In genomic region chr17:42562845-42563509, GRCh38 we compare ENCODE assay signal across 8 cellular contexts. TPM values are rescaled to one million over a fixed set of nuclear protein-coding genes. Genes with fewer than 3 reads are reported as not detected.
DNase-seq lines count a peak whose midpoint lies in the region; ATAC-seq and TF ChIP-seq lines count a peak whose summit lies in the region.

No MANE protein-coding gene starts in this region.

- no peaks in the 10 kb centered on the region for H3K9me2 ChIP-seq in PC-9 (ENCODE audit: insufficient read depth)

- DNase-seq in PC-9 (no peak), foreskin keratinocyte (no peak), SW480 (ENCODE audit: low spot score) (no peak), mesenteric fat pad (ENCODE audit: low spot score) (no peak)

- intact Hi-C loops in PC-9 (cut with micrococcal nuclease; ENCODE audit: unreplicated experiment) = loop anchor here (2.0 kb wide), 1 partner anchor 26 kb away; the partner anchor contains the start of gene NAGLU

- peak overlapping the region; percentile 81 for H3K4me3 ChIP-seq in PC-9
- peak overlapping the region; percentile 91 for H3K4me3 ChIP-seq in esophagus (ENCODE audit: low read depth in 1 of 2, low read length in 2 of 2)
- H3K4me3 ChIP-seq in parathyroid adenoma (ENCODE audit: low read depth, low read length) = peak overlapping the region; percentile 81

- CTCF ChIA-PET in PC-9 (lab: Charles Lee) = interaction anchor here (0.7 kb wide), 1 partner anchor 8 kb away, joined by 3 read pairs; no protein-coding TSS in a partner anchor

- no TSS peak for BruUV-seq in PC-9 (replicated peaks; lab: Mats Ljungman, UMichigan)

- H3K36me3 ChIP-seq in ES-I3 (ENCODE audit: insufficient read depth, low read length) (no peaks in the 10 kb centered on the region), PC-9 (ENCODE audit: low read depth) (peaks cover 15% of the 10 kb centered on the region), esophagus (ENCODE audit: control insufficient read depth in 2 of 2, insufficient read depth in 2 of 2, low read length in 1 of 2) (peaks cover 3 to 18% of the 10 kb centered on the region in 2 donors), parathyroid adenoma (ENCODE audit: control insufficient read depth, insufficient read depth, low read length) (no peaks in the 10 kb centered on the region)

- WGBS in esophagus, 2 donors = 34 to 39% methylated on average over 30 of the region's 30 CpGs

- H3K9me3 ChIP-seq in ES-I3 (ENCODE audit: control insufficient read depth, insufficient read depth, low read length) (no peaks in the 10 kb centered on the region), PC-9 (ENCODE audit: insufficient read depth, low read depth) (no peaks in the 10 kb centered on the region), esophagus (ENCODE audit: control insufficient read depth in 2 of 2, insufficient read depth in 1 of 2, low read depth in 1 of 2, low read length in 1 of 2) (no peaks in the 10 kb centered on the region), parathyroid adenoma (ENCODE audit: control insufficient read depth, low read length) (no peaks in the 10 kb centered on the region)

- H4K20me1 ChIP-seq in PC-9 (ENCODE audit: insufficient read depth) = no peaks in the 10 kb centered on the region

- ATAC-seq in foreskin keratinocyte = no peak
- no peak for ATAC-seq in GM21526 (IDR thresholded peaks at IDR 0.05; ENCODE audit: low FRiP score, unreplicated experiment)

- H3K4me1 ChIP-seq in ES-I3 (ENCODE audit: insufficient read depth, low read length) (peaks cover 7% of the 10 kb centered on the region; the same call in 1 of the 2 replicates), PC-9 (replicated peaks; ENCODE audit: insufficient read depth) (peaks cover 31% of the 10 kb centered on the region), esophagus (ENCODE audit: control insufficient read depth in 2 of 2, insufficient read depth in 2 of 2, low read length in 1 of 2) (peaks cover 13 to 35% of the 10 kb centered on the region in 2 donors), parathyroid adenoma (peaks cover 24% of the 10 kb centered on the region), foreskin keratinocyte (no peaks in the 10 kb centered on the region)

- H3K27me3 ChIP-seq in PC-9 (ENCODE audit: insufficient read depth, low read depth) (no peaks in the 10 kb centered on the region), esophagus (ENCODE audit: control insufficient read depth in 1 of 2, insufficient read depth in 2 of 2, low read length in 2 of 2) (no peaks in the 10 kb centered on the region), parathyroid adenoma (ENCODE audit: control insufficient read depth, insufficient read depth, low read length) (no peaks in the 10 kb centered on the region), foreskin keratinocyte (no peaks in the 10 kb centered on the region)

- peak overlapping the region; percentile 87 for H3K9ac ChIP-seq in ES-I3 (ENCODE audit: low read depth, low read length)
- H3K9ac ChIP-seq in parathyroid adenoma = peak overlapping the region; percentile 56

- no peak for TF ChIP-seq CTCF in PC-9 (conservative IDR thresholded peaks at IDR 0.05)
- TF ChIP-seq CTCF in parathyroid adenoma (IDR thresholded peaks at IDR 0.05) = no peak
- TF ChIP-seq CTCF in foreskin keratinocyte (conservative IDR thresholded peaks at IDR 0.05) = no peak

- no peak overlapping the region for H2AFZ ChIP-seq in PC-9
- H2AFZ ChIP-seq in parathyroid adenoma = peak overlapping the region; percentile 85

- peaks cover 64% of the 10 kb centered on the region for H3F3A ChIP-seq in PC-9 (ENCODE audit: insufficient read depth, low read depth)

- peak overlapping the region; percentile 99 for H3K4me2 ChIP-seq in PC-9
- H3K4me2 ChIP-seq in parathyroid adenoma (ENCODE audit: low read length) = peak overlapping the region; percentile 91

- H3K27ac ChIP-seq in PC-9 = peak overlapping the region; percentile 81
- H3K27ac ChIP-seq in esophagus (ENCODE audit: low read depth in 2 of 2, low read length in 1 of 2) = peak overlapping the region; percentile 89 to 97
- H3K27ac ChIP-seq in parathyroid adenoma = peak overlapping the region; percentile 74
- no peak overlapping the region for H3K27ac ChIP-seq in foreskin keratinocyte

- H3K79me2 ChIP-seq in PC-9 (ENCODE audit: low read depth) (peaks cover 48% of the 10 kb centered on the region), parathyroid adenoma (peaks cover 29% of the 10 kb centered on the region)

- POLR2A ChIA-PET in PC-9 (lab: Charles Lee; ENCODE audit: unreplicated experiment) = no interaction called here

RNA-seq across cellular contexts. Expression of gene COASY, which starts 1.0 kb away (rescaled TPM):
- total RNA-seq in PC-9 (2021) (133 and 152 TPM in 2 replicates), foreskin keratinocyte (69.9 and 80.9 TPM in 2 replicates), mesenteric fat pad (57.3 TPM)
- polyA plus RNA-seq in esophagus (10 to 100 TPM; 58.2 to 62.1 TPM), foreskin keratinocyte (89.2 and 98.4 TPM in 2 replicates)

RNA-seq across cellular contexts. Expression of gene MLX, which starts 3.9 kb away (rescaled TPM):
- total RNA-seq in PC-9 (2021) = 20.0 and 26.0 TPM in 2 replicates
- polyA plus RNA-seq in esophagus = 10 to 100 TPM; 36.8 to 38.3 TPM
- total RNA-seq in foreskin keratinocyte = 34.8 and 41.2 TPM in 2 replicates
- 44.8 and 51.6 TPM in 2 replicates for polyA plus RNA-seq in foreskin keratinocyte
- 50.6 TPM for total RNA-seq in mesenteric fat pad

RNA-seq across cellular contexts. Expression of gene HSD17B1, which starts 10.3 kb away (rescaled TPM):
- total RNA-seq in PC-9 (2021) (0.90 and 1.3 TPM in 2 replicates), foreskin keratinocyte (6.4 and 6.5 TPM in 2 replicates), mesenteric fat pad (3.2 TPM)
- polyA plus RNA-seq in esophagus (1 to 10 TPM; 4.0 to 9.0 TPM), foreskin keratinocyte (9.6 and 10.7 TPM in 2 replicates)

RNA-seq across cellular contexts. Expression of gene PSMC3IP, which starts 14.6 kb away (rescaled TPM):
- total RNA-seq in PC-9 (2021) (10.2 and 13.4 TPM in 2 replicates), foreskin keratinocyte (14.8 and 20.6 TPM in 2 replicates), mesenteric fat pad (2.2 TPM)
- polyA plus RNA-seq in esophagus (1 to 10 TPM; 6.4 to 7.2 TPM), foreskin keratinocyte (17.0 and 23.6 TPM in 2 replicates)

RNA-seq across cellular contexts. Expression of gene NAGLU, which starts 26.9 kb away (rescaled TPM):
- total RNA-seq in PC-9 (2021) = 18.2 and 20.6 TPM in 2 replicates
- 10 to 100 TPM; 17.6 to 18.8 TPM for polyA plus RNA-seq in esophagus
- total RNA-seq in foreskin keratinocyte = 13.9 and 14.2 TPM in 2 replicates
- polyA plus RNA-seq in foreskin keratinocyte = 16.5 and 18.3 TPM in 2 replicates
- 58.7 TPM for total RNA-seq in mesenteric fat pad
